ENCODE assay signal across 1 cellular context in the genomic region with DNA sequence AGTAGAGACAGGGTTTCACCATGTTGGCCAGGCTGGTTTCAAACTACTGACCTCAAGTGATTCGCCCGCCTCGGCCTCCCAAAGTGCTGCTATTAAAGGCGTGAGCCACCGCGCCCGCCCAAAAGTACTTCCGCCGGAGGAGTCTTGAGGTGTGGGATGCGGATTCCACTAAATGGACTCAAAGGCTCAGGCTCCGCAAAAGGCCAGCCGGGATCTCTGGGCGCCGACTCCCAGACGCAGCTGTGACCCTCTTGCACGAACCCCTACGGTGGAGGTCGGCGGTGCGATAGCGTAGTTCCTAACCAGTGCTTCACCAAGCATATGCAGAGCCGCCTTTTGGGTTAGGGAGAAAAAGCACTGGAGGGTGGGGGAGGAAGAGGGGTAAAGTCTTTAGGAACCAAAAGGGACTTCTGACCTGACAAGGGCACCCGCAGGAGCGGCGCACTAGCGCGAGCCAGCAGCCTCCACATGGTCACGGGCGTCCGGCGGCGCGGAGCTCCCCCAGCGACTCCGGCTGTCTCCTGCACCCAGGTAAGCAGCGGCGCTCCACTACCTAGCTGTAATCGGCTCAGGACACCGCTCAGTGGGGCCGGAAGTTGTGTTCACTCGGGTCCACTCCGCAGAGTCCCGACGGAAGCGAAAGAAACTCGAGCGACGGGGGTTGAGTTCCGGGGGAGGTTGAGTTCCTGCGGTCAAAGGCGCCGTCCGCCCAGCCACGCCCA.
A peak's percentile ranks its signal among the peaks of the same experiment; 100 is the strongest.
TF ChIP-seq lines count a peak whose summit lies in the region.

A gene (minus strand): TSS at position 590 of the 722 bp plus-strand sequence. CDS start 120 bp downstream, at position 470.

TF ChIP-seq in HepG2, 621 proteins besides CTCF, POLR2A, EP300 and RAD21 (continued from another document and continues in another):
- TF ChIP-seq, protein P1, sequence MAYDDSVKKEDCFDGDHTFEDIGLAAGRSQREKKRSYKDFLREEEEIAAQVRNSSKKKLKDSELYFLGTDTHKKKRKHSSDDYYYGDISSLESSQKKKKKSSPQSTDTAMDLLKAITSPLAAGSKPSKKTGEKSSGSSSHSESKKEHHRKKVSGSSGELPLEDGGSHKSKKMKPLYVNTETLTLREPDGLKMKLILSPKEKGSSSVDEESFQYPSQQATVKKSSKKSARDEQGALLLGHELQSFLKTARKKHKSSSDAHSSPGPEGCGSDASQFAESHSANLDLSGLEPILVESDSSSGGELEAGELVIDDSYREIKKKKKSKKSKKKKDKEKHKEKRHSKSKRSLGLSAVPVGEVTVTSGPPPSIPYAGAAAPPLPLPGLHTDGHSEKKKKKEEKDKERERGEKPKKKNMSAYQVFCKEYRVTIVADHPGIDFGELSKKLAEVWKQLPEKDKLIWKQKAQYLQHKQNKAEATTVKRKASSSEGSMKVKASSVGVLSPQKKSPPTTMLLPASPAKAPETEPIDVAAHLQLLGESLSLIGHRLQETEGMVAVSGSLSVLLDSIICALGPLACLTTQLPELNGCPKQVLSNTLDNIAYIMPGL (CRISPR knock-in tag; IDR thresholded peaks at IDR 0.05; ENCODE audit: borderline replicate concordance in 1 of 2, low read depth in 1 of 2) = peak; percentile 93 to 94; a peak in 3 of 4 replicates
- TF ChIP-seq ZNF205 (CRISPR knock-in tag; IDR thresholded peaks at IDR 0.05) = peak; percentile 75; the same call in 1 of the 2 replicates
- TF ChIP-seq TARDBP (CRISPR knock-in tag; IDR thresholded peaks at IDR 0.05) = no peak; the same call in 1 of the 2 replicates
- TF ChIP-seq AGO1 (IDR thresholded peaks at IDR 0.05; ENCODE audit: low read depth, low read length, poor library complexity, severe bottlenecking) = peak; percentile 61
- TF ChIP-seq, protein P2, sequence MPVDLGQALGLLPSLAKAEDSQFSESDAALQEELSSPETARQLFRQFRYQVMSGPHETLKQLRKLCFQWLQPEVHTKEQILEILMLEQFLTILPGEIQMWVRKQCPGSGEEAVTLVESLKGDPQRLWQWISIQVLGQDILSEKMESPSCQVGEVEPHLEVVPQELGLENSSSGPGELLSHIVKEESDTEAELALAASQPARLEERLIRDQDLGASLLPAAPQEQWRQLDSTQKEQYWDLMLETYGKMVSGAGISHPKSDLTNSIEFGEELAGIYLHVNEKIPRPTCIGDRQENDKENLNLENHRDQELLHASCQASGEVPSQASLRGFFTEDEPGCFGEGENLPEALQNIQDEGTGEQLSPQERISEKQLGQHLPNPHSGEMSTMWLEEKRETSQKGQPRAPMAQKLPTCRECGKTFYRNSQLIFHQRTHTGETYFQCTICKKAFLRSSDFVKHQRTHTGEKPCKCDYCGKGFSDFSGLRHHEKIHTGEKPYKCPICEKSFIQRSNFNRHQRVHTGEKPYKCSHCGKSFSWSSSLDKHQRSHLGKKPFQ (CRISPR knock-in tag; IDR thresholded peaks at IDR 0.05; ENCODE audit: insufficient replicate concordance) = peak; percentile 83
- no peak for TF ChIP-seq ZNF367 (CRISPR knock-in tag; IDR thresholded peaks at IDR 0.05; ENCODE audit: borderline replicate concordance)
- TF ChIP-seq FLYWCH1 (CRISPR knock-in tag; IDR thresholded peaks at IDR 0.05) = no peak
- TF ChIP-seq, protein P3, sequence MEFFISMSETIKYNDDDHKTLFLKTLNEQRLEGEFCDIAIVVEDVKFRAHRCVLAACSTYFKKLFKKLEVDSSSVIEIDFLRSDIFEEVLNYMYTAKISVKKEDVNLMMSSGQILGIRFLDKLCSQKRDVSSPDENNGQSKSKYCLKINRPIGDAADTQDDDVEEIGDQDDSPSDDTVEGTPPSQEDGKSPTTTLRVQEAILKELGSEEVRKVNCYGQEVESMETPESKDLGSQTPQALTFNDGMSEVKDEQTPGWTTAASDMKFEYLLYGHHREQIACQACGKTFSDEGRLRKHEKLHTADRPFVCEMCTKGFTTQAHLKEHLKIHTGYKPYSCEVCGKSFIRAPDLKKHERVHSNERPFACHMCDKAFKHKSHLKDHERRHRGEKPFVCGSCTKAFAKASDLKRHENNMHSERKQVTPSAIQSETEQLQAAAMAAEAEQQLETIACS (CRISPR knock-in tag; IDR thresholded peaks at IDR 0.05) = no peak
- TF ChIP-seq, protein P4, sequence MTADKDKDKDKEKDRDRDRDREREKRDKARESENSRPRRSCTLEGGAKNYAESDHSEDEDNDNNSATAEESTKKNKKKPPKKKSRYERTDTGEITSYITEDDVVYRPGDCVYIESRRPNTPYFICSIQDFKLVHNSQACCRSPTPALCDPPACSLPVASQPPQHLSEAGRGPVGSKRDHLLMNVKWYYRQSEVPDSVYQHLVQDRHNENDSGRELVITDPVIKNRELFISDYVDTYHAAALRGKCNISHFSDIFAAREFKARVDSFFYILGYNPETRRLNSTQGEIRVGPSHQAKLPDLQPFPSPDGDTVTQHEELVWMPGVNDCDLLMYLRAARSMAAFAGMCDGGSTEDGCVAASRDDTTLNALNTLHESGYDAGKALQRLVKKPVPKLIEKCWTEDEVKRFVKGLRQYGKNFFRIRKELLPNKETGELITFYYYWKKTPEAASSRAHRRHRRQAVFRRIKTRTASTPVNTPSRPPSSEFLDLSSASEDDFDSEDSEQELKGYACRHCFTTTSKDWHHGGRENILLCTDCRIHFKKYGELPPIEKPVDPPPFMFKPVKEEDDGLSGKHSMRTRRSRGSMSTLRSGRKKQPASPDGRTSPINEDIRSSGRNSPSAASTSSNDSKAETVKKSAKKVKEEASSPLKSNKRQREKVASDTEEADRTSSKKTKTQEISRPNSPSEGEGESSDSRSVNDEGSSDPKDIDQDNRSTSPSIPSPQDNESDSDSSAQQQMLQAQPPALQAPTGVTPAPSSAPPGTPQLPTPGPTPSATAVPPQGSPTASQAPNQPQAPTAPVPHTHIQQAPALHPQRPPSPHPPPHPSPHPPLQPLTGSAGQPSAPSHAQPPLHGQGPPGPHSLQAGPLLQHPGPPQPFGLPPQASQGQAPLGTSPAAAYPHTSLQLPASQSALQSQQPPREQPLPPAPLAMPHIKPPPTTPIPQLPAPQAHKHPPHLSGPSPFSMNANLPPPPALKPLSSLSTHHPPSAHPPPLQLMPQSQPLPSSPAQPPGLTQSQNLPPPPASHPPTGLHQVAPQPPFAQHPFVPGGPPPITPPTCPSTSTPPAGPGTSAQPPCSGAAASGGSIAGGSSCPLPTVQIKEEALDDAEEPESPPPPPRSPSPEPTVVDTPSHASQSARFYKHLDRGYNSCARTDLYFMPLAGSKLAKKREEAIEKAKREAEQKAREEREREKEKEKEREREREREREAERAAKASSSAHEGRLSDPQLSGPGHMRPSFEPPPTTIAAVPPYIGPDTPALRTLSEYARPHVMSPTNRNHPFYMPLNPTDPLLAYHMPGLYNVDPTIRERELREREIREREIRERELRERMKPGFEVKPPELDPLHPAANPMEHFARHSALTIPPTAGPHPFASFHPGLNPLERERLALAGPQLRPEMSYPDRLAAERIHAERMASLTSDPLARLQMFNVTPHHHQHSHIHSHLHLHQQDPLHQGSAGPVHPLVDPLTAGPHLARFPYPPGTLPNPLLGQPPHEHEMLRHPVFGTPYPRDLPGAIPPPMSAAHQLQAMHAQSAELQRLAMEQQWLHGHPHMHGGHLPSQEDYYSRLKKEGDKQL (CRISPR knock-in tag; IDR thresholded peaks at IDR 0.05; ENCODE audit: low read depth) = peak; percentile 23; the same call in 1 of the 2 replicates
- TF ChIP-seq, protein P5, sequence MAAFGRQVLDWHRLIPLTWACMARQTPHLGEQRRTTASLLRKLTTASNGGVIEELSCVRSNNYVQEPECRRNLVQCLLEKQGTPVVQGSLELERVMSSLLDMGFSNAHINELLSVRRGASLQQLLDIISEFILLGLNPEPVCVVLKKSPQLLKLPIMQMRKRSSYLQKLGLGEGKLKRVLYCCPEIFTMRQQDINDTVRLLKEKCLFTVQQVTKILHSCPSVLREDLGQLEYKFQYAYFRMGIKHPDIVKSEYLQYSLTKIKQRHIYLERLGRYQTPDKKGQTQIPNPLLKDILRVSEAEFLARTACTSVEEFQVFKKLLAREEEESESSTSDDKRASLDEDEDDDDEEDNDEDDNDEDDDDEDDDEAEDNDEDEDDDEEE (CRISPR knock-in tag; IDR thresholded peaks at IDR 0.05) = no peak
- no peak; the same call in 1 of the 2 replicates for TF ChIP-seq MTA1 (CRISPR knock-in tag; IDR thresholded peaks at IDR 0.05; ENCODE audit: borderline replicate concordance)
- peak; percentile 84 for TF ChIP-seq ASH2L (IDR thresholded peaks at IDR 0.05; ENCODE audit: insufficient read length, low read depth, low read length)
- 0 out of 2 replicates have a peak, but pooled peaks have one; percentile 23 for TF ChIP-seq SOX13 (IDR thresholded peaks at IDR 0.05)
- TF ChIP-seq SOX13 (CRISPR knock-in tag; conservative IDR thresholded peaks at IDR 0.05 in 1 of 2, IDR thresholded peaks at IDR 0.05 in 1 of 2) = peak in 1 of 2 experiments; percentile 49; a peak in 1 of 4 replicates
- no peak for TF ChIP-seq NFRKB (IDR thresholded peaks at IDR 0.05)
- TF ChIP-seq RXRB (CRISPR knock-in tag; IDR thresholded peaks at IDR 0.05; ENCODE audit: borderline replicate concordance) = peak; percentile 66
- no peak for TF ChIP-seq NR3C1 (CRISPR knock-in tag; IDR thresholded peaks at IDR 0.05)
- TF ChIP-seq RELA (CRISPR knock-in tag; IDR thresholded peaks at IDR 0.05) = no peak; the same call in 1 of the 2 replicates
- no peak; the same call in 1 of the 2 replicates for TF ChIP-seq SMAD1 (CRISPR knock-in tag; IDR thresholded peaks at IDR 0.05; ENCODE audit: borderline replicate concordance, low read depth)
- no peak for TF ChIP-seq NONO (IDR thresholded peaks at IDR 0.05)
- peak; percentile 78 for TF ChIP-seq NONO (CRISPR knock-in tag; conservative IDR thresholded peaks at IDR 0.05)
- no peak for TF ChIP-seq ZNF207 (IDR thresholded peaks at IDR 0.05; ENCODE audit: borderline replicate concordance)
- TF ChIP-seq, protein P6, sequence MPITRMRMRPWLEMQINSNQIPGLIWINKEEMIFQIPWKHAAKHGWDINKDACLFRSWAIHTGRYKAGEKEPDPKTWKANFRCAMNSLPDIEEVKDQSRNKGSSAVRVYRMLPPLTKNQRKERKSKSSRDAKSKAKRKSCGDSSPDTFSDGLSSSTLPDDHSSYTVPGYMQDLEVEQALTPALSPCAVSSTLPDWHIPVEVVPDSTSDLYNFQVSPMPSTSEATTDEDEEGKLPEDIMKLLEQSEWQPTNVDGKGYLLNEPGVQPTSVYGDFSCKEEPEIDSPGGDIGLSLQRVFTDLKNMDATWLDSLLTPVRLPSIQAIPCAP (CRISPR knock-in tag; IDR thresholded peaks at IDR 0.05; ENCODE audit: low read depth) = no peak
- no peak for TF ChIP-seq HDAC6 (IDR thresholded peaks at IDR 0.05; ENCODE audit: low read depth, low read length)
- no peak for TF ChIP-seq NR1H2 (CRISPR knock-in tag; IDR thresholded peaks at IDR 0.05; ENCODE audit: borderline replicate concordance, low read depth)
- no peak for TF ChIP-seq KDM1A (CRISPR knock-in tag; IDR thresholded peaks at IDR 0.05)
- no peak for TF ChIP-seq RORA (CRISPR knock-in tag; IDR thresholded peaks at IDR 0.05)
- peak; percentile 93 for TF ChIP-seq ZNF782 (CRISPR knock-in tag; IDR thresholded peaks at IDR 0.05; ENCODE audit: borderline replicate concordance)
- peak; percentile 73 for TF ChIP-seq MAZ (IDR thresholded peaks at IDR 0.05; ENCODE audit: borderline replicate concordance, low read depth, low read length)
- 0 out of 2 replicates have a peak, but pooled peaks have one; percentile 52 for TF ChIP-seq MAZ (CRISPR knock-in tag; IDR thresholded peaks at IDR 0.05; ENCODE audit: low read depth)
- TF ChIP-seq ZC3H4 (CRISPR knock-in tag; IDR thresholded peaks at IDR 0.05; ENCODE audit: borderline replicate concordance) = no peak; the same call in 1 of the 2 replicates
- no peak for TF ChIP-seq ZFP41 (CRISPR knock-in tag; IDR thresholded peaks at IDR 0.05; ENCODE audit: borderline replicate concordance)
- TF ChIP-seq, protein P7, sequence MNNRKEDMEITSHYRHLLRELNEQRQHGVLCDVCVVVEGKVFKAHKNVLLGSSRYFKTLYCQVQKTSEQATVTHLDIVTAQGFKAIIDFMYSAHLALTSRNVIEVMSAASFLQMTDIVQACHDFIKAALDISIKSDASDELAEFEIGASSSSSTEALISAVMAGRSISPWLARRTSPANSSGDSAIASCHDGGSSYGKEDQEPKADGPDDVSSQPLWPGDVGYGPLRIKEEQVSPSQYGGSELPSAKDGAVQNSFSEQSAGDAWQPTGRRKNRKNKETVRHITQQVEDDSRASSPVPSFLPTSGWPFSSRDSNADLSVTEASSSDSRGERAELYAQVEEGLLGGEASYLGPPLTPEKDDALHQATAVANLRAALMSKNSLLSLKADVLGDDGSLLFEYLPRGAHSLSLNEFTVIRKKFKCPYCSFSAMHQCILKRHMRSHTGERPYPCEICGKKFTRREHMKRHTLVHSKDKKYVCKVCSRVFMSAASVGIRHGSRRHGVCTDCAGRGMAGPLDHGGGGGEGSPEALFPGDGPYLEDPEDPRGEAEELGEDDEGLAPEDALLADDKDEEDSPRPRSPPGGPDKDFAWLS (CRISPR knock-in tag; IDR thresholded peaks at IDR 0.05; ENCODE audit: borderline replicate concordance) = no peak
- TF ChIP-seq, protein P8, sequence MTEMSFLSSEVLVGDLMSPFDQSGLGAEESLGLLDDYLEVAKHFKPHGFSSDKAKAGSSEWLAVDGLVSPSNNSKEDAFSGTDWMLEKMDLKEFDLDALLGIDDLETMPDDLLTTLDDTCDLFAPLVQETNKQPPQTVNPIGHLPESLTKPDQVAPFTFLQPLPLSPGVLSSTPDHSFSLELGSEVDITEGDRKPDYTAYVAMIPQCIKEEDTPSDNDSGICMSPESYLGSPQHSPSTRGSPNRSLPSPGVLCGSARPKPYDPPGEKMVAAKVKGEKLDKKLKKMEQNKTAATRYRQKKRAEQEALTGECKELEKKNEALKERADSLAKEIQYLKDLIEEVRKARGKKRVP (CRISPR knock-in tag; IDR thresholded peaks at IDR 0.05) = 0 out of 4 replicates have a peak, but pooled peaks of 1 of the 2 experiments have one; percentile 49
- TF ChIP-seq, protein P9, sequence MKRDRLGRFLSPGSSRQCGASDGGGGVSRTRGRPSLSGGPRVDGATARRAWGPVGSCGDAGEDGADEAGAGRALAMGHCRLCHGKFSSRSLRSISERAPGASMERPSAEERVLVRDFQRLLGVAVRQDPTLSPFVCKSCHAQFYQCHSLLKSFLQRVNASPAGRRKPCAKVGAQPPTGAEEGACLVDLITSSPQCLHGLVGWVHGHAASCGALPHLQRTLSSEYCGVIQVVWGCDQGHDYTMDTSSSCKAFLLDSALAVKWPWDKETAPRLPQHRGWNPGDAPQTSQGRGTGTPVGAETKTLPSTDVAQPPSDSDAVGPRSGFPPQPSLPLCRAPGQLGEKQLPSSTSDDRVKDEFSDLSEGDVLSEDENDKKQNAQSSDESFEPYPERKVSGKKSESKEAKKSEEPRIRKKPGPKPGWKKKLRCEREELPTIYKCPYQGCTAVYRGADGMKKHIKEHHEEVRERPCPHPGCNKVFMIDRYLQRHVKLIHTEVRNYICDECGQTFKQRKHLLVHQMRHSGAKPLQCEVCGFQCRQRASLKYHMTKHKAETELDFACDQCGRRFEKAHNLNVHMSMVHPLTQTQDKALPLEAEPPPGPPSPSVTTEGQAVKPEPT (CRISPR knock-in tag; IDR thresholded peaks at IDR 0.05; ENCODE audit: low read depth) = no peak; the same call in 1 of the 2 replicates
- peak; percentile 73 for TF ChIP-seq HDAC1 (CRISPR knock-in tag; IDR thresholded peaks at IDR 0.05)
- TF ChIP-seq ARNT2 (CRISPR knock-in tag; IDR thresholded peaks at IDR 0.05; ENCODE audit: low read depth) = peak; percentile 45; the same call in 1 of the 2 replicates
- TF ChIP-seq DR1 (CRISPR knock-in tag; IDR thresholded peaks at IDR 0.05) = peak; percentile 66
- TF ChIP-seq FOXM1 (CRISPR knock-in tag; IDR thresholded peaks at IDR 0.05) = no peak
- TF ChIP-seq, protein P10, sequence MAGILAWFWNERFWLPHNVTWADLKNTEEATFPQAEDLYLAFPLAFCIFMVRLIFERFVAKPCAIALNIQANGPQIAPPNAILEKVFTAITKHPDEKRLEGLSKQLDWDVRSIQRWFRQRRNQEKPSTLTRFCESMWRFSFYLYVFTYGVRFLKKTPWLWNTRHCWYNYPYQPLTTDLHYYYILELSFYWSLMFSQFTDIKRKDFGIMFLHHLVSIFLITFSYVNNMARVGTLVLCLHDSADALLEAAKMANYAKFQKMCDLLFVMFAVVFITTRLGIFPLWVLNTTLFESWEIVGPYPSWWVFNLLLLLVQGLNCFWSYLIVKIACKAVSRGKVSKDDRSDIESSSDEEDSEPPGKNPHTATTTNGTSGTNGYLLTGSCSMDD (CRISPR knock-in tag; IDR thresholded peaks at IDR 0.05) = no peak
- TF ChIP-seq TP53 (CRISPR knock-in tag; conservative IDR thresholded peaks at IDR 0.05) = no peak
